10 cellular contexts compared by ENCODE assay signal in genomic region chr17:36657390-36657762, GRCh38. TPM values are rescaled to one million over a fixed set of nuclear protein-coding genes. Genes with fewer than 3 reads are reported as not detected.
A peak's percentile ranks its signal among the peaks of the same experiment; 100 is the strongest.
DNase-seq lines count a peak whose midpoint lies in the region; TF ChIP-seq lines count a peak whose summit lies in the region.
"Had no signal": no experiment of that assay in that cellular context is flagged by ENCODE, and none has a peak within 500 bp of the region (broad histone marks: within the 10 kb centered on the region; RNA-seq: fewer than 3 reads in every experiment).

No MANE protein-coding gene starts in this region.

- no peaks in the 10 kb centered on the region for H3K9me3 ChIP-seq in duodenal mucosa (ENCODE audit: control insufficient read depth in 1 of 2, low read length in 2 of 2)
- no peaks in the 10 kb centered on the region for H3K9me3 ChIP-seq in tibial artery

- intact Hi-C loops in tibial artery (cut with DNase I; ENCODE audit: low total_unique reads) (no loop called here), posterior cingulate gyrus (cut with DNase I) (no loop called here)

- TF ChIP-seq CTCF in mesothelial cell of epicardium (IDR thresholded peaks at IDR 0.05; ENCODE audit: unreplicated experiment) (no peak), tibial artery (IDR thresholded peaks at IDR 0.05) (no peak)

- H3K4me1 ChIP-seq in duodenal mucosa (ENCODE audit: control insufficient read depth in 1 of 2, insufficient read depth in 2 of 2, low read length in 2 of 2): peaks cover 12 to 15% of the 10 kb centered on the region in 2 donors
- peaks cover 0 to 8% (median 6%) of the 10 kb centered on the region in 4 donors for H3K4me1 ChIP-seq in tibial artery

- no peak overlapping the region for H3K27ac ChIP-seq in duodenal mucosa (ENCODE audit: low read depth, low read length)
- no peak overlapping the region for H3K27ac ChIP-seq in tibial artery

- H3K4me1 Mint-ChIP-seq in activated naive CD4-positive, alpha-beta T cell treated with anti-CD3 and anti-CD28 coated beads, Interleukin-2, amount 50 U/mL, for 24 hours: no peaks in the 10 kb centered on the region
- H3K4me1 Mint-ChIP-seq in activated naive CD4-positive, alpha-beta T cell treated with anti-CD3 and anti-CD28 coated beads, Interleukin-2, amount 10 ng/mL, durations not matched to agents 7 days and 5 days: peaks cover 8% of the 10 kb centered on the region
- H3K4me1 Mint-ChIP-seq in mesothelial cell of epicardium: peaks cover 7% of the 10 kb centered on the region

- H3K27me3 ChIP-seq in duodenal mucosa (ENCODE audit: control insufficient read depth in 1 of 2, insufficient read depth in 2 of 2, low read length in 2 of 2) (peaks cover 24% of the 10 kb centered on the region in 2 donors), tibial artery (peaks cover 0 to 72% of the 10 kb centered on the region in 2 donors)

- H3K4me3 ChIP-seq in duodenal mucosa (ENCODE audit: low read depth in 1 of 2, low read length in 2 of 2) (peak overlapping the region; percentile 55 to 59), tibial artery (peak overlapping the region; percentile 32 to 45)

- H3K27me3 Mint-ChIP-seq in activated naive CD4-positive, alpha-beta T cell treated with anti-CD3 and anti-CD28 coated beads, Interleukin-2, amount 50 U/mL, for 24 hours: peaks cover 17% of the 10 kb centered on the region
- H3K27me3 Mint-ChIP-seq in activated naive CD4-positive, alpha-beta T cell treated with anti-CD3 and anti-CD28 coated beads, Interleukin-2, amount 10 ng/mL, durations not matched to agents 7 days and 5 days: peaks cover 75% of the 10 kb centered on the region
- peaks cover 54% of the 10 kb centered on the region for H3K27me3 Mint-ChIP-seq in mesothelial cell of epicardium (ENCODE audit: low read depth)

- peak overlapping the region; percentile 49 for H3K4me3 Mint-ChIP-seq in activated naive CD4-positive, alpha-beta T cell treated with anti-CD3 and anti-CD28 coated beads, Interleukin-2, amount 50 U/mL, for 24 hours
- no peak overlapping the region for H3K4me3 Mint-ChIP-seq in activated naive CD4-positive, alpha-beta T cell treated with anti-CD3 and anti-CD28 coated beads, Interleukin-2, amount 10 ng/mL, durations not matched to agents 7 days and 5 days
- peak overlapping the region; percentile 71 for H3K4me3 Mint-ChIP-seq in mesothelial cell of epicardium
- H3K4me3 Mint-ChIP-seq: activated CD4-positive, alpha-beta memory T cell treated with anti-CD3 and anti-CD28 coated beads, Interleukin-2, amount 10 ng/mL, durations not matched to agents 7 days and 5 days had no signal

- CTCF ChIA-PET in activated naive CD4-positive, alpha-beta T cell treated with anti-CD3 and anti-CD28 coated beads, Interleukin-2, amount 10 ng/mL, durations not matched to agents 7 days and 5 days (lab: Charles Lee): interaction anchor here (0.9 kb wide), 1 partner anchor 37 kb away, joined by 3 read pairs; no protein-coding TSS in a partner anchor

- no peaks in the 10 kb centered on the region for H3K36me3 Mint-ChIP-seq in activated naive CD4-positive, alpha-beta T cell treated with anti-CD3 and anti-CD28 coated beads, Interleukin-2, amount 50 U/mL, for 24 hours
- H3K36me3 Mint-ChIP-seq in activated naive CD4-positive, alpha-beta T cell treated with anti-CD3 and anti-CD28 coated beads, Interleukin-2, amount 10 ng/mL, durations not matched to agents 7 days and 5 days: no peaks in the 10 kb centered on the region
- H3K36me3 Mint-ChIP-seq in mesothelial cell of epicardium: no peaks in the 10 kb centered on the region

- H3K9me3 Mint-ChIP-seq in activated naive CD4-positive, alpha-beta T cell treated with anti-CD3 and anti-CD28 coated beads, Interleukin-2, amount 50 U/mL, for 24 hours: no peaks in the 10 kb centered on the region
- H3K9me3 Mint-ChIP-seq in activated naive CD4-positive, alpha-beta T cell treated with anti-CD3 and anti-CD28 coated beads, Interleukin-2, amount 10 ng/mL, durations not matched to agents 7 days and 5 days: no peaks in the 10 kb centered on the region
- H3K9me3 Mint-ChIP-seq in mesothelial cell of epicardium: no peaks in the 10 kb centered on the region
- H3K9me3 Mint-ChIP-seq: activated CD4-positive, alpha-beta memory T cell treated with anti-CD3 and anti-CD28 coated beads, Interleukin-2, amount 10 ng/mL, durations not matched to agents 7 days and 5 days had no signal

- no peak for DNase-seq in activated naive CD4-positive, alpha-beta T cell treated with anti-CD3 and anti-CD28 coated beads, Interleukin-2, amount 10 ng/mL, durations not matched to agents 7 days and 5 days
- no peak for DNase-seq in mesothelial cell of epicardium (ENCODE audit: low spot score in 2 of 2, unreplicated experiment in 2 of 2)
- no peak for DNase-seq in tibial artery
- no peak for DNase-seq in posterior cingulate gyrus
- no peak for DNase-seq in activated CD8-positive, alpha-beta memory T cell treated with anti-CD3 and anti-CD28 coated beads, Interleukin-2, amount 50 U/mL, for 4 hours
- DNase-seq in RKO (ENCODE audit: low spot score): no peak
- DNase-seq: activated CD4-positive, alpha-beta memory T cell treated with anti-CD3 and anti-CD28 coated beads, Interleukin-2, amount 10 ng/mL, durations not matched to agents 7 days and 5 days; stimulated activated CD4-positive, alpha-beta T cell treated with anti-CD3 and anti-CD28 coated beads, Interleukin-4, amount 100 ng/mL, for 4 hours had no signal

- no peak overlapping the region for H3K27ac Mint-ChIP-seq in activated naive CD4-positive, alpha-beta T cell treated with anti-CD3 and anti-CD28 coated beads, Interleukin-2, amount 50 U/mL, for 24 hours
- H3K27ac Mint-ChIP-seq in activated naive CD4-positive, alpha-beta T cell treated with anti-CD3 and anti-CD28 coated beads, Interleukin-2, amount 10 ng/mL, durations not matched to agents 7 days and 5 days: no peak overlapping the region
- H3K27ac Mint-ChIP-seq in mesothelial cell of epicardium: no peak overlapping the region
- H3K27ac Mint-ChIP-seq: activated CD4-positive, alpha-beta memory T cell treated with anti-CD3 and anti-CD28 coated beads, Interleukin-2, amount 10 ng/mL, durations not matched to agents 7 days and 5 days had no signal

- H3K36me3 ChIP-seq in duodenal mucosa (ENCODE audit: control insufficient read depth in 1 of 2, insufficient read depth in 2 of 2, low read length in 2 of 2) (no peaks in the 10 kb centered on the region), tibial artery (no peaks in the 10 kb centered on the region)

- no peak overlapping the region for H3K9ac ChIP-seq in duodenal mucosa (ENCODE audit: low read depth in 1 of 2, low read length in 2 of 2)

RNA-seq across cellular contexts. Expression of gene MRM1, which starts 56.0 kb away (rescaled TPM):
- 5.1 to 5.6 TPM (median 5.4 TPM) in 3 replicates for total RNA-seq in mesothelial cell of epicardium
